1 cellular context compared by ENCODE assay signal in genomic region chr4:7156273-7157139, GRCh38.
A peak's percentile ranks its signal among the peaks of the same experiment; 100 is the strongest.
TF ChIP-seq lines count a peak whose summit lies in the region.

No MANE protein-coding gene starts in this region.

TF ChIP-seq in K562, 482 proteins besides CTCF, POLR2A, EP300 and RAD21 (continued from another document):
- TF ChIP-seq, protein P1, sequence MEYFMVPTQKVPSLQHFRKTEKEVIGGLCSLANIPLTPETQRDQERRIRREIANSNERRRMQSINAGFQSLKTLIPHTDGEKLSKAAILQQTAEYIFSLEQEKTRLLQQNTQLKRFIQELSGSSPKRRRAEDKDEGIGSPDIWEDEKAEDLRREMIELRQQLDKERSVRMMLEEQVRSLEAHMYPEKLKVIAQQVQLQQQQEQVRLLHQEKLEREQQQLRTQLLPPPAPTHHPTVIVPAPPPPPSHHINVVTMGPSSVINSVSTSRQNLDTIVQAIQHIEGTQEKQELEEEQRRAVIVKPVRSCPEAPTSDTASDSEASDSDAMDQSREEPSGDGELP (CRISPR knock-in tag; IDR thresholded peaks at IDR 0.05; ENCODE audit: borderline replicate concordance) = 0 out of 2 replicates have a peak, but pooled peaks have one; percentile 23
- TF ChIP-seq MBD2 (IDR thresholded peaks at IDR 0.05; ENCODE audit: borderline replicate concordance, low read depth) (no peak), NELFE (IDR thresholded peaks at IDR 0.05; ENCODE audit: insufficient read depth, insufficient read length) (no peak), KAT2B (IDR thresholded peaks at IDR 0.05; ENCODE audit: low read depth, low read length) (no peak), SIN3A (IDR thresholded peaks at IDR 0.05; ENCODE audit: borderline replicate concordance in 2 of 2, control insufficient read depth in 1 of 2, low read depth in 2 of 2, low read length in 2 of 2) (no peak), FOSL1 (tag; conservative IDR thresholded peaks at IDR 0.05) (no peak), ZNF24 (IDR thresholded peaks at IDR 0.05) (no peak), ZNF639 (CRISPR knock-in tag; conservative IDR thresholded peaks at IDR 0.05 in 1 of 2, IDR thresholded peaks at IDR 0.05 in 1 of 2) (peak in 1 of 2 experiments; percentile 31; a peak in 1 of 4 replicates), ZNF512 (tag; IDR thresholded peaks at IDR 0.05) (no peak), SLC30A9 (CRISPR knock-in tag; IDR thresholded peaks at IDR 0.05) (no peak), MAZ (CRISPR knock-in tag; conservative IDR thresholded peaks at IDR 0.05 in 1 of 2, IDR thresholded peaks at IDR 0.05 in 1 of 2) (0 out of 4 replicates have a peak, but pooled peaks of 1 of the 2 experiments have one; percentile 34)
- TF ChIP-seq, protein P2, sequence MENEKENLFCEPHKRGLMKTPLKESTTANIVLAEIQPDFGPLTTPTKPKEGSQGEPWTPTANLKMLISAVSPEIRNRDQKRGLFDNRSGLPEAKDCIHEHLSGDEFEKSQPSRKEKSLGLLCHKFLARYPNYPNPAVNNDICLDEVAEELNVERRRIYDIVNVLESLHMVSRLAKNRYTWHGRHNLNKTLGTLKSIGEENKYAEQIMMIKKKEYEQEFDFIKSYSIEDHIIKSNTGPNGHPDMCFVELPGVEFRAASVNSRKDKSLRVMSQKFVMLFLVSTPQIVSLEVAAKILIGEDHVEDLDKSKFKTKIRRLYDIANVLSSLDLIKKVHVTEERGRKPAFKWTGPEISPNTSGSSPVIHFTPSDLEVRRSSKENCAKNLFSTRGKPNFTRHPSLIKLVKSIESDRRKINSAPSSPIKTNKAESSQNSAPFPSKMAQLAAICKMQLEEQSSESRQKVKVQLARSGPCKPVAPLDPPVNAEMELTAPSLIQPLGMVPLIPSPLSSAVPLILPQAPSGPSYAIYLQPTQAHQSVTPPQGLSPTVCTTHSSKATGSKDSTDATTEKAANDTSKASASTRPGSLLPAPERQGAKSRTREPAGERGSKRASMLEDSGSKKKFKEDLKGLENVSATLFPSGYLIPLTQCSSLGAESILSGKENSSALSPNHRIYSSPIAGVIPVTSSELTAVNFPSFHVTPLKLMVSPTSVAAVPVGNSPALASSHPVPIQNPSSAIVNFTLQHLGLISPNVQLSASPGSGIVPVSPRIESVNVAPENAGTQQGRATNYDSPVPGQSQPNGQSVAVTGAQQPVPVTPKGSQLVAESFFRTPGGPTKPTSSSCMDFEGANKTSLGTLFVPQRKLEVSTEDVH (IDR thresholded peaks at IDR 0.05; ENCODE audit: low read depth, partially characterized antibody) = no peak
